Comparison of ENCODE assay signal across 19 cellular contexts in the genomic region with DNA sequence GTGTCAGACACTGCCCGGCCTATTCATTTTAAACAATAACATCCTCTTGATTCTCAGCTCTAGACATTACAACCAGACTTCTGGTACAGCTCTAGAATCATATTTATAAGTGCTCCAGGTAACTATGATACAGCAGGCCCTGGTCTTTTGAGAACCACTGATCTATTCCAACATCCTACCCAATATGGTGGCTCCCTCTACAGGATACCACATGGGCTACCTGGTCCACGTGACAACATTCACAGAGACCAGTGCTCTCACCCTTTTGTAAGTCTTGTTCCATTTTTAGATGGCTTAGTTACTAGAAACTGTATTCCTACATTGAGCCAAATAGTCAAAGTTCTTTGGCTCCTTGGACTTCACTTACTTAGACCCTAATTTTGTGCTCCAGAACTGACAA.
A peak's percentile ranks its signal among the peaks of the same experiment; 100 is the strongest.
DNase-seq lines count a peak whose midpoint lies in the region; FAIRE-seq and TF ChIP-seq lines count a peak whose summit lies in the region.
"Had no signal": no experiment of that assay in that cellular context is flagged by ENCODE, and none has a peak within 500 bp of the region (broad histone marks: within the 10 kb centered on the region; RNA-seq: fewer than 3 reads in every experiment).

No MANE protein-coding gene starts in this region.

- peak overlapping the region; percentile 81 for H2BK5ac ChIP-seq in mesenchymal stem cell (ENCODE audit: low read depth, low read length, poor library complexity, severe bottlenecking)
- no peak overlapping the region for H2BK5ac ChIP-seq in neuronal stem cell (ENCODE audit: low read length)

- no peak overlapping the region for H3K23ac ChIP-seq in mesenchymal stem cell (ENCODE audit: low read length in 2 of 2)
- no peak overlapping the region for H3K23ac ChIP-seq in neuronal stem cell (ENCODE audit: low read depth, low read length, poor library complexity)

- H2BK15ac ChIP-seq in mesenchymal stem cell (ENCODE audit: low read depth, poor library complexity, severe bottlenecking) (no peak overlapping the region), neuronal stem cell (ENCODE audit: low read length) (no peak overlapping the region)

- H3K18ac ChIP-seq in mesenchymal stem cell (ENCODE audit: low read depth in 1 of 2, low read length in 2 of 2) = peak overlapping the region in 1 of 2 experiments; percentile 71
- H3K18ac ChIP-seq in neuronal stem cell (ENCODE audit: low read length) = no peak overlapping the region

- peak overlapping the region; percentile 61 for H3K4me3 Mint-ChIP-seq in astrocyte (ENCODE audit: unreplicated experiment)
- no peak overlapping the region for H3K4me3 Mint-ChIP-seq in activated naive CD4-positive, alpha-beta T cell treated with anti-CD3 and anti-CD28 coated beads for 36 hours
- H3K4me3 Mint-ChIP-seq: activated naive CD8-positive, alpha-beta T cell; CD8-positive, alpha-beta T cell; nephron progenitor cell; stimulated activated effector memory CD8-positive, alpha-beta T cell treated with anti-CD3 and anti-CD28 coated beads, Interleukin-12 subunit alpha, Interleukin-12 subunit beta, amount 100 ng/mL, for 72 hours had no signal

- CTCF ChIA-PET in activated naive CD4-positive, alpha-beta T cell treated with anti-CD3 and anti-CD28 coated beads for 36 hours (lab: Charles Lee) = no interaction called here

- no peaks in the 10 kb centered on the region for H3K27me3 Mint-ChIP-seq in astrocyte (ENCODE audit: low read depth, unreplicated experiment)
- H3K27me3 Mint-ChIP-seq in activated naive CD4-positive, alpha-beta T cell treated with anti-CD3 and anti-CD28 coated beads for 36 hours (ENCODE audit: low read depth) = no peaks in the 10 kb centered on the region
- H3K27me3 Mint-ChIP-seq: activated naive CD8-positive, alpha-beta T cell had no signal

- H3K79me1 ChIP-seq in mesenchymal stem cell (replicated peaks; ENCODE audit: low read length, poor library complexity, severe bottlenecking) (no peaks in the 10 kb centered on the region), neuronal stem cell (ENCODE audit: low read depth, low read length) (no peaks in the 10 kb centered on the region)

- H3K4ac ChIP-seq in mesenchymal stem cell (ENCODE audit: low read depth in 1 of 2, low read length in 2 of 2) = peak overlapping the region in 1 of 2 experiments; percentile 77
- no peak overlapping the region for H3K4ac ChIP-seq in neuronal stem cell (ENCODE audit: low read length)

- peaks cover 3% of the 10 kb centered on the region; the same call in 1 of the 2 replicates for H3K36me3 ChIP-seq in ES-I3 (ENCODE audit: insufficient read depth, low read length)
- H3K36me3 ChIP-seq in HUES64 (ENCODE audit: insufficient read depth, low read length) = peaks cover 12% of the 10 kb centered on the region
- H3K36me3 ChIP-seq in astrocyte (ENCODE audit: insufficient read depth, low read length) = peaks cover under 1% of the 10 kb centered on the region
- H3K36me3 ChIP-seq in mesenchymal stem cell (ENCODE audit: control insufficient read depth in 1 of 2, insufficient read depth in 2 of 2, low read depth in 1 of 2, low read length in 2 of 2) = peaks cover 8 to 13% of the 10 kb centered on the region in 2 experiments
- H3K36me3 ChIP-seq in neuronal stem cell (replicated peaks in 1 of 2; ENCODE audit: control insufficient read depth in 2 of 2, insufficient read depth in 2 of 2, low read length in 2 of 2) = peaks cover 6 to 11% of the 10 kb centered on the region in 2 donors
- H3K36me3 ChIP-seq: prostate gland had no signal

- H3K36me3 Mint-ChIP-seq in astrocyte (ENCODE audit: low read depth, unreplicated experiment) = peaks cover 10% of the 10 kb centered on the region
- H3K36me3 Mint-ChIP-seq in activated naive CD4-positive, alpha-beta T cell treated with anti-CD3 and anti-CD28 coated beads for 36 hours (ENCODE audit: low read depth) = no peaks in the 10 kb centered on the region
- H3K36me3 Mint-ChIP-seq: activated naive CD8-positive, alpha-beta T cell; CD8-positive, alpha-beta T cell; stimulated activated effector memory CD8-positive, alpha-beta T cell treated with anti-CD3 and anti-CD28 coated beads, Interleukin-12 subunit alpha, Interleukin-12 subunit beta, amount 100 ng/mL, for 72 hours had no signal

- 87% methylated on average over 2 of the region's 2 CpGs for WGBS in HUES64
- 57% methylated on average over 2 of the region's 2 CpGs for WGBS in mesenchymal stem cell
- no CpG with 5 or more reads among the region's 2 CpGs for WGBS in neuronal stem cell (ENCODE audit: extremely low coverage in 2 of 2, insufficient read length in 2 of 2, insufficient replicate concordance in 1 of 2), 2 donors

- peaks cover 80% of the 10 kb centered on the region for H3K4me1 Mint-ChIP-seq in astrocyte (ENCODE audit: low read depth, unreplicated experiment)
- H3K4me1 Mint-ChIP-seq in activated naive CD4-positive, alpha-beta T cell treated with anti-CD3 and anti-CD28 coated beads for 36 hours (ENCODE audit: low read depth) = peaks cover 27% of the 10 kb centered on the region
- H3K4me1 Mint-ChIP-seq: stimulated activated effector memory CD8-positive, alpha-beta T cell treated with anti-CD3 and anti-CD28 coated beads, Interleukin-12 subunit alpha, Interleukin-12 subunit beta, amount 100 ng/mL, for 72 hours had no signal

- H4K20me1 ChIP-seq in astrocyte (ENCODE audit: insufficient read depth, low read length) = no peaks in the 10 kb centered on the region

- H3K9me3 ChIP-seq in ES-I3 (ENCODE audit: control insufficient read depth, insufficient read depth, low read length) (no peaks in the 10 kb centered on the region), HUES64 (ENCODE audit: insufficient read depth, low read depth, low read length) (no peaks in the 10 kb centered on the region), astrocyte (ENCODE audit: insufficient read depth, low read depth, low read length) (no peaks in the 10 kb centered on the region), mesenchymal stem cell (ENCODE audit: control insufficient read depth, low read length) (no peaks in the 10 kb centered on the region), neuronal stem cell (replicated peaks in 1 of 2; ENCODE audit: control insufficient read depth in 2 of 2, insufficient read depth in 1 of 2, low read depth in 1 of 2, low read length in 2 of 2) (no peaks in the 10 kb centered on the region)
- H3K9me3 ChIP-seq: prostate gland had no signal

- H2BK12ac ChIP-seq in mesenchymal stem cell (ENCODE audit: low read length in 2 of 2) (no peak overlapping the region), neuronal stem cell (ENCODE audit: low read length) (no peak overlapping the region)

- no peak for DNase-seq in astrocyte (ENCODE audit: low read depth)
- no peak for DNase-seq in mesenchymal stem cell
- no peak for DNase-seq in neuronal stem cell (ENCODE audit: low spot score)
- no peak for DNase-seq in activated naive CD4-positive, alpha-beta T cell treated with anti-CD3 and anti-CD28 coated beads for 36 hours
- DNase-seq in dorsolateral prefrontal cortex = no peak
- DNase-seq: activated CD4-positive, CD25-positive, alpha-beta regulatory T cell treated with anti-CD3 and anti-CD28 coated beads, Interleukin-2, amount 50 U/mL, for 72 hours; CD8-positive, alpha-beta T cell; DMS79; effector memory CD4-positive, alpha-beta T cell; KBM-7; midbrain; NCI-H187; nephron progenitor cell; T1000 had no signal

- H3K27me3 ChIP-seq in HUES64 (ENCODE audit: insufficient read depth, low read length) (no peaks in the 10 kb centered on the region), astrocyte (ENCODE audit: insufficient read depth, low read length) (no peaks in the 10 kb centered on the region), mesenchymal stem cell (ENCODE audit: control insufficient read depth in 1 of 2, insufficient read depth in 1 of 2, low read length in 2 of 2) (no peaks in the 10 kb centered on the region), neuronal stem cell (ENCODE audit: control insufficient read depth in 3 of 3, insufficient read depth in 3 of 3, low read depth in 1 of 3, low read length in 3 of 3) (no peaks in the 10 kb centered on the region), dorsolateral prefrontal cortex (no peaks in the 10 kb centered on the region)

- H3K4me1 ChIP-seq in ES-I3 (ENCODE audit: insufficient read depth, low read length) (peaks cover 49% of the 10 kb centered on the region), HUES64 (ENCODE audit: insufficient read depth, low read length) (peaks cover 66% of the 10 kb centered on the region), astrocyte (ENCODE audit: insufficient read depth, low read length) (peaks cover 69% of the 10 kb centered on the region), mesenchymal stem cell (ENCODE audit: control insufficient read depth, insufficient read depth, low read depth, low read length) (peaks cover 20% of the 10 kb centered on the region), neuronal stem cell (ENCODE audit: control insufficient read depth in 2 of 2, insufficient read depth in 1 of 2, low read depth in 1 of 2, low read length in 2 of 2) (peaks cover 5 to 9% of the 10 kb centered on the region in 2 donors)
- H3K4me1 ChIP-seq: prostate gland had no signal

- no peaks in the 10 kb centered on the region for H3K9me3 Mint-ChIP-seq in astrocyte (ENCODE audit: unreplicated experiment)
- H3K9me3 Mint-ChIP-seq in activated naive CD4-positive, alpha-beta T cell treated with anti-CD3 and anti-CD28 coated beads for 36 hours = no peaks in the 10 kb centered on the region
- H3K9me3 Mint-ChIP-seq: CD8-positive, alpha-beta T cell; stimulated activated effector memory CD8-positive, alpha-beta T cell treated with anti-CD3 and anti-CD28 coated beads, Interleukin-12 subunit alpha, Interleukin-12 subunit beta, amount 100 ng/mL, for 72 hours had no signal

- no peak for TF ChIP-seq CTCF in astrocyte (IDR thresholded peaks at IDR 0.05; ENCODE audit: insufficient read depth, low read depth, low read length)
- no peak for TF ChIP-seq CTCF in dorsolateral prefrontal cortex (IDR thresholded peaks at IDR 0.05 in 54 of 56, conservative IDR thresholded peaks at IDR 0.05 in 2 of 56; ENCODE audit: low read depth in 1 of 56, partially characterized antibody in 56 of 56)

- H2AK5ac ChIP-seq in mesenchymal stem cell (ENCODE audit: low read length, severe bottlenecking) = peak overlapping the region; percentile 99
- no peak overlapping the region for H2AK5ac ChIP-seq in neuronal stem cell (ENCODE audit: low read depth, low read length)

- H4K91ac ChIP-seq in mesenchymal stem cell (ENCODE audit: low read length) = peak overlapping the region; percentile 55
- H4K91ac ChIP-seq in neuronal stem cell (ENCODE audit: low read depth, low read length, poor library complexity) = no peak overlapping the region

- H3K27ac Mint-ChIP-seq in astrocyte (ENCODE audit: unreplicated experiment) = peak overlapping the region; percentile 96
- no peak overlapping the region for H3K27ac Mint-ChIP-seq in activated naive CD4-positive, alpha-beta T cell treated with anti-CD3 and anti-CD28 coated beads for 36 hours
- H3K27ac Mint-ChIP-seq: CD8-positive, alpha-beta T cell; stimulated activated effector memory CD8-positive, alpha-beta T cell treated with anti-CD3 and anti-CD28 coated beads, Interleukin-12 subunit alpha, Interleukin-12 subunit beta, amount 100 ng/mL, for 72 hours had no signal

- H3K14ac ChIP-seq in mesenchymal stem cell (ENCODE audit: low read length in 2 of 2) (no peak overlapping the region), neuronal stem cell (ENCODE audit: low read length) (no peak overlapping the region)

- no peak overlapping the region for H2AFZ ChIP-seq in astrocyte (ENCODE audit: low read depth, low read length)
- H2AFZ ChIP-seq in mesenchymal stem cell (ENCODE audit: low read depth, low read length) = no peak overlapping the region
- H2AFZ ChIP-seq in neuronal stem cell (ENCODE audit: low read length) = no peak overlapping the region

- no peak overlapping the region for H2BK120ac ChIP-seq in mesenchymal stem cell (ENCODE audit: low read depth, low read length)
- H2BK120ac ChIP-seq in neuronal stem cell (ENCODE audit: low read depth, low read length) = no peak overlapping the region

- peaks cover 60% of the 10 kb centered on the region for H3K79me2 ChIP-seq in astrocyte (ENCODE audit: insufficient read depth, low read length)

- peak overlapping the region; percentile 10; the same call in 1 of the 2 replicates for H3K9ac ChIP-seq in ES-I3 (ENCODE audit: low read depth, low read length)
- peak overlapping the region; percentile 50; the same call in 1 of the 2 replicates for H3K9ac ChIP-seq in HUES64 (ENCODE audit: low read depth, low read length)
- no peak overlapping the region for H3K9ac ChIP-seq in astrocyte (ENCODE audit: low read length)
- H3K9ac ChIP-seq in mesenchymal stem cell (ENCODE audit: low read length) = no peak overlapping the region
- no peak overlapping the region for H3K9ac ChIP-seq in neuronal stem cell (ENCODE audit: low read depth, low read length, poor library complexity)

- H3K4me2 ChIP-seq in astrocyte (ENCODE audit: low read length) (no peak overlapping the region), mesenchymal stem cell (ENCODE audit: low read length, poor library complexity, severe bottlenecking) (no peak overlapping the region), neuronal stem cell (ENCODE audit: insufficient read depth, low read length, poor library complexity, severe bottlenecking) (no peak overlapping the region)

- no peak overlapping the region for H3K4me3 ChIP-seq in HUES64 (ENCODE audit: low read length)
- H3K4me3 ChIP-seq in astrocyte (ENCODE audit: insufficient read depth, low read depth, low read length) = no peak overlapping the region
- no peak overlapping the region for H3K4me3 ChIP-seq in mesenchymal stem cell (ENCODE audit: insufficient read depth in 1 of 2, low read depth in 1 of 2, low read length in 2 of 2)
- no peak overlapping the region for H3K4me3 ChIP-seq in neuronal stem cell (ENCODE audit: low read length in 2 of 2)
- no peak overlapping the region for H3K4me3 ChIP-seq in dorsolateral prefrontal cortex
- H3K4me3 ChIP-seq: prostate gland had no signal

- no peak overlapping the region for H4K8ac ChIP-seq in mesenchymal stem cell (ENCODE audit: low read length)
- H4K8ac ChIP-seq in neuronal stem cell (ENCODE audit: low read depth, low read length) = no peak overlapping the region

- intact Hi-C loops in activated naive CD4-positive, alpha-beta T cell treated with anti-CD3 and anti-CD28 coated beads for 36 hours (cut with micrococcal nuclease) = loop anchor here (1.0 to 5.0 kb wide), 2 partner anchors 116 to 186 kb away; no protein-coding TSS in a partner anchor
- intact Hi-C loops in dorsolateral prefrontal cortex (cut with DNase I) = loop anchor here in 1 of 2 donors (10.0 kb wide), 1 partner anchor 74 kb away; no protein-coding TSS in a partner anchor

- peak overlapping the region; percentile 83 for H3K27ac ChIP-seq in HUES64 (ENCODE audit: low read depth, low read length)
- peak overlapping the region; percentile 97 for H3K27ac ChIP-seq in astrocyte (ENCODE audit: low read depth, low read length)
- peak overlapping the region; percentile 100 for H3K27ac ChIP-seq in mesenchymal stem cell (ENCODE audit: low read length, poor library complexity, severe bottlenecking)
- H3K27ac ChIP-seq in neuronal stem cell (replicated peaks; ENCODE audit: low read length) = no peak overlapping the region
- no peak overlapping the region for H3K27ac ChIP-seq in dorsolateral prefrontal cortex
- H3K27ac ChIP-seq: prostate gland had no signal

- no peak for FAIRE-seq in astrocyte (lab: Jason Lieb, UNC)

Comparison
In these comparisons a context has a peak if more than half of its experiments do, and no peak if none do; other contexts are left out.
1. H3K9ac ChIP-seq: peak in ES-I3 (single experiment) and HUES64 (single experiment); none in astrocyte (single experiment), mesenchymal stem cell (single experiment) and neuronal stem cell (single experiment).
2. H3K27ac ChIP-seq: peak in HUES64 (single experiment), astrocyte (single experiment) and mesenchymal stem cell (single experiment); none in neuronal stem cell (single experiment) and dorsolateral prefrontal cortex (0 of 59).